Comparison of ENCODE assay signal across 8 cellular contexts in the genomic region with DNA sequence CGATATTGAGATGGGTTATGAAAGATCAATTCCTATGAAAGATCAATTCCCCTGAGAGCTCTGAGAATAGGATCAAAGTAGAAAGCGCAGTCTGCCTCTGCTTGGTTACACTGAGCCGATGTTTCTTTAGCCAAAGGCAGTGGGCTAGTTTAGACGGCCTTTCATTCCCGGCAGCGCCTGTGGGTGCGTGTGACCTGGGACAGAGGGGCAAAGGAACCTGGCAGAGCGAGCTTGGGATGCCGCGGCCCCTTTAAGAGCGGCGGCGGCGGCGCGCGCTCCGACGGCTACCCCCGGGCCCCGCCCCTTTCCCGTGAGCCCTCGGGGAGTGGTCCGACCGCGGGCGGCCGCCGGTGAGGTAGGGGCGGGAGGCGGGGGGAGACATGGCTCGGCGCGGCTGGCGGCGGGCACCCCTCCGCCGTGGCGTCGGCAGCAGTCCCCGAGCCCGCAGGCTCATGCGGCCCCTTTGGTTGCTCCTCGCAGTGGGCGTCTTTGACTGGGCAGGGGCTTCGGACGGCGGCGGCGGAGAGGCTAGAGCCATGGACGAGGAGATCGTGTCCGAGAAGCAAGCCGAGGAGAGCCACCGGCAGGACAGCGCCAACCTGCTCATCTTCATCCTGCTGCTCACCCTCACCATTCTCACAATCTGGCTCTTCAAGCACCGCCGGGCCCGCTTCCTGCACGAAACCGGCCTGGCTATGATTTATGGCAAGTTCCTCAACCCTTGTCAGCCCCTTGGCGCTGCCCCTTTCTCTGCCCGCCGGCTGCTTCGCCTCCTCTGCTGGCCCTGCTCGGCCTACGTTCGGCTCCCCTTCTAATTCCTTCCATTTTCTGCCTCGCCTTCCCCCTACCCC. TPM values are rescaled to one million over a fixed set of nuclear protein-coding genes. Genes with fewer than 3 reads are reported as not detected.
A peak's percentile ranks its signal among the peaks of the same experiment; 100 is the strongest.
DNase-seq lines count a peak whose midpoint lies in the region; ATAC-seq and FAIRE-seq lines count a peak whose summit lies in the region.

A gene (plus strand): TSS at position 313 of the 851 bp plus-strand sequence. CDS start 224 bp downstream, at position 537.

- FAIRE-seq in frontal cortex (lab: Jason Lieb, UNC) = no peak

- peak within 1 kb of the TSS; percentile 58 for H3K27ac ChIP-seq in substantia nigra (ENCODE audit: low read depth, low read length, poor library complexity, severe bottlenecking)

- H3K27me3 ChIP-seq in neuron (ENCODE audit: insufficient read depth, low read length) = no peaks in the 10 kb centered on the region

- DNase-seq in DMS79 (lab: John Stamatoyannopoulos, UW) = peak; percentile 32
- peak; percentile 31 for DNase-seq in Jurkat, Clone E6-1 (ENCODE audit: low read depth, low spot score)
- DNase-seq in RPMI8226 = peak; percentile 84
- DNase-seq in activated gamma-delta T cell treated with Interleukin-2 at 50 U/mL for 16 hours = peak; percentile 59
- DNase-seq in frontal cortex (ENCODE audit: low spot score in 2 of 2) = peak; percentile 73 to 80
- DNase-seq in substantia nigra (lab: John Stamatoyannopoulos, UW) = peak in 48 of 49 donors; percentile 2 to 85 (median 50)

- H3K36me3 ChIP-seq in neuron (ENCODE audit: insufficient read depth, low read length) = no peaks in the 10 kb centered on the region

- no peaks in the 10 kb centered on the region for H3K9me3 ChIP-seq in neuron (ENCODE audit: low read length)

- peaks cover 7% of the 10 kb centered on the region for H3K4me1 ChIP-seq in neuron (ENCODE audit: insufficient read depth, low read length)

- H3K4me3 ChIP-seq in Jurkat, Clone E6-1 (ENCODE audit: low read length) = peak within 1 kb of the TSS; percentile 75
- H3K4me3 ChIP-seq in neuron (ENCODE audit: low read length) = peak within 1 kb of the TSS; percentile 72

- peak within 1 kb of the TSS; percentile 71 for H2AFZ ChIP-seq in neuron (ENCODE audit: low read depth, low read length)

- peak; percentile 88 for ATAC-seq in GM21528 (IDR thresholded peaks at IDR 0.05; ENCODE audit: low FRiP score, unreplicated experiment)

RNA-seq across cellular contexts. Expression of the gene that starts here (rescaled TPM):
- 8.0 TPM for polyA plus RNA-seq in Jurkat, Clone E6-1 (2012; ENCODE audit: insufficient read depth, insufficient read length)
- 160 TPM for total RNA-seq in frontal cortex

Comparison
In these comparisons a context has a peak if more than half of its experiments do, and no peak if none do; other contexts are left out.
1. Peak in every context shown above with its lines: DNase-seq, ATAC-seq, H3K4me3 ChIP-seq and H3K27ac ChIP-seq.
2. DNase-seq: peak in every context shown above with its lines; median percentile 84 in RPMI8226; 76 in frontal cortex; 59 in activated gamma-delta T cell treated with Interleukin-2 at 50 U/mL for 16 hours; 50 in substantia nigra; 32 in DMS79; 31 in Jurkat, Clone E6-1.